In the genomic region with DNA sequence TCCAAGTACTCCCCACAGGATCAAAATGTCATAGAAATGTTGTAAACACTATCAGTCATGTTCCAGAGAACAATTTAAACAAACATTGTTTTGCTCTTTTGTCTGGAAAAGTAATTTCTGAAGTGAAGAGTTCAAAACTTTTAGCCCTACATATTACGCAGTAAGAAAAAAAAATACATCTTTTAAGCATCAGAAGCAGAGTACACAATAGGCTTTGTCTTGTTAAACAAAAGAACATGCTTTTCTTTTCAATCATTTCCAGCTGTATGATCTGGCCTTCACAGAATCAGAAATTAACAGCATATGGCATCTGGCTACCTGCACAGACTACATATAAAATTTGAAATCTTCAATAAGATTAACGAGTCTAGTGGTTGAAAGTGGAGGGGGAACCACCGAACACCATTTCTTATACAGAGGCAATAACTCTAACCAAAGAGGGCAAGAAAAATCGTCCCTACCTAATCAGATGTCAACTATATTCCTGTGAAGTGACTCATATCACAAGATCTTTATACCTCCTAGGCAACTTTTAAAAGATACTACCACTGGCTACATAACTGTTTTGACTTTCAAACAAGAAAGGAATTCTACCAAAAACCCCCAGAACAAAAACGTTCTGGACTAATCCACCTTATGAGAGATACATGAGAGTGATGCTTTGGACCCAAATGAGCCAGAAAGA, we compare ENCODE assay signal across 1 cellular context.
TF ChIP-seq lines count a peak whose summit lies in the region.

No MANE protein-coding gene starts in this region.

TF ChIP-seq in SK-N-SH, 30 proteins besides CTCF, POLR2A, EP300 and RAD21 (continued from another document):
- no peak for TF ChIP-seq NRF1 (IDR thresholded peaks at IDR 0.05; ENCODE audit: low read depth, low read length)
- TF ChIP-seq RCOR1 (IDR thresholded peaks at IDR 0.05; ENCODE audit: low read length), result no peak
- TF ChIP-seq CHD2 (IDR thresholded peaks at IDR 0.05; ENCODE audit: low read length, partially characterized antibody), result no peak
- peak; percentile 80 for TF ChIP-seq TCF12 (IDR thresholded peaks at IDR 0.05)
- 0 out of 2 replicates have a peak, but pooled peaks have one; percentile 8 for TF ChIP-seq TEAD4 (IDR thresholded peaks at IDR 0.05; ENCODE audit: borderline replicate concordance, insufficient read depth)
- 0 out of 2 replicates have a peak, but pooled peaks have one; percentile 26 for TF ChIP-seq FOXM1 (IDR thresholded peaks at IDR 0.05; ENCODE audit: low read depth)
- TF ChIP-seq JUND (IDR thresholded peaks at IDR 0.05), result peak; percentile 52
